ENCODE assay signal across 1 cellular context in genomic region chr5:58641533-58641932, GRCh38.
TF ChIP-seq lines count a peak whose summit lies in the region.

No MANE protein-coding gene starts in this region.

TF ChIP-seq in WTC11, 78 proteins besides CTCF, POLR2A, EP300 and RAD21 (continued from another document):
- TF ChIP-seq, protein P1, sequence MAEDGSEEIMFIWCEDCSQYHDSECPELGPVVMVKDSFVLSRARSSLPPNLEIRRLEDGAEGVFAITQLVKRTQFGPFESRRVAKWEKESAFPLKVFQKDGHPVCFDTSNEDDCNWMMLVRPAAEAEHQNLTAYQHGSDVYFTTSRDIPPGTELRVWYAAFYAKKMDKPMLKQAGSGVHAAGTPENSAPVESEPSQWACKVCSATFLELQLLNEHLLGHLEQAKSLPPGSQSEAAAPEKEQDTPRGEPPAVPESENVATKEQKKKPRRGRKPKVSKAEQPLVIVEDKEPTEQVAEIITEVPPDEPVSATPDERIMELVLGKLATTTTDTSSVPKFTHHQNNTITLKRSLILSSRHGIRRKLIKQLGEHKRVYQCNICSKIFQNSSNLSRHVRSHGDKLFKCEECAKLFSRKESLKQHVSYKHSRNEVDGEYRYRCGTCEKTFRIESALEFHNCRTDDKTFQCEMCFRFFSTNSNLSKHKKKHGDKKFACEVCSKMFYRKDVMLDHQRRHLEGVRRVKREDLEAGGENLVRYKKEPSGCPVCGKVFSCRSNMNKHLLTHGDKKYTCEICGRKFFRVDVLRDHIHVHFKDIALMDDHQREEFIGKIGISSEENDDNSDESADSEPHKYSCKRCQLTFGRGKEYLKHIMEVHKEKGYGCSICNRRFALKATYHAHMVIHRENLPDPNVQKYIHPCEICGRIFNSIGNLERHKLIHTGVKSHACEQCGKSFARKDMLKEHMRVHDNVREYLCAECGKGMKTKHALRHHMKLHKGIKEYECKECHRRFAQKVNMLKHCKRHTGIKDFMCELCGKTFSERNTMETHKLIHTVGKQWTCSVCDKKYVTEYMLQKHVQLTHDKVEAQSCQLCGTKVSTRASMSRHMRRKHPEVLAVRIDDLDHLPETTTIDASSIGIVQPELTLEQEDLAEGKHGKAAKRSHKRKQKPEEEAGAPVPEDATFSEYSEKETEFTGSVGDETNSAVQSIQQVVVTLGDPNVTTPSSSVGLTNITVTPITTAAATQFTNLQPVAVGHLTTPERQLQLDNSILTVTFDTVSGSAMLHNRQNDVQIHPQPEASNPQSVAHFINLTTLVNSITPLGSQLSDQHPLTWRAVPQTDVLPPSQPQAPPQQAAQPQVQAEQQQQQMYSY (CRISPR knock-in tag; IDR thresholded peaks at IDR 0.05) = no peak
- TF ChIP-seq ZNF281 (CRISPR knock-in tag; IDR thresholded peaks at IDR 0.05) (no peak), ZNF396 (CRISPR knock-in tag; IDR thresholded peaks at IDR 0.05; ENCODE audit: borderline replicate concordance) (no peak), TEAD4 (CRISPR knock-in tag; IDR thresholded peaks at IDR 0.05) (no peak), SOX15 (CRISPR knock-in tag; IDR thresholded peaks at IDR 0.05) (no peak), SP1 (CRISPR knock-in tag; conservative IDR thresholded peaks at IDR 0.05) (no peak), SMAD4 (CRISPR knock-in tag; IDR thresholded peaks at IDR 0.05) (no peak), CREM (CRISPR knock-in tag; IDR thresholded peaks at IDR 0.05) (no peak)
TF ChIP-seq in WTC11: peak in this region for 0.
